18 cellular contexts compared by ENCODE assay signal in the genomic region with DNA sequence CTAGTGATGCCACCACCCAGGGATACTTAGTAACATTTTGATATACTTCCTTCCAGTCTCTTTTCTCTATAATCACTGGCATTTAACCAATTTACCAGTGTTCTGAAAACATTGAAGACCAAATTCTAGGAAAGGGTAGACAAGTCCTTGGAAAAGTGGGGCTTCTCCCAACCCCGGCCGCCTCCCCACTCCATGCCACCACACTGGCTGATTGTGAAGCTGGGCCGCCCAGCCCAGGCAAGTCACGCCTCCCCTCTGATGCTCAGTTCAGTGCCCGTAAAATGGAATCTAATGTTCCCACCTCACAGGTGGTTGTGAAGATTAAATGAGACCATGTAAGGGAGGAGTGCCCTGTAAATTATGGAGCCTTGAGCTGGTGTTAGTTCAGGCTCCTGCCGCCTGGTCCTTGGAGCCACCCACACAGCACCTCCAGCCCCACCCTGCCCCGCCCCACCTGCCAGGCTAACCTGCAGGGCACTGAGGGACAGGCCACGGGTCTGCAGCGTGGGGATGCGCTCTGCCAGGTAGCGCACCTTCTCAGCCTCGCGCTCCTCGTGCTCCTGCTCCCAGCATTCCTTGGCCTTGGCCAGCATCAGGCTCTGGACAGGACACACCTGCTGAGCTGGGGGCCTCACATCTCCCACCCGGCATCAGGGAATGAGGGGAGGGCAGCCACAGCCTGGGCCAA. TPM values are rescaled to one million over a fixed set of nuclear protein-coding genes. Genes with fewer than 3 reads are reported as not detected.
A peak's percentile ranks its signal among the peaks of the same experiment; 100 is the strongest.
DNase-seq lines count a peak whose midpoint lies in the region; ATAC-seq and TF ChIP-seq lines count a peak whose summit lies in the region.
"Had no signal": no experiment of that assay in that cellular context is flagged by ENCODE, and none has a peak within 500 bp of the region (broad histone marks: within the 10 kb centered on the region; RNA-seq: fewer than 3 reads in every experiment).

No MANE protein-coding gene starts in this region.

- H3K14ac ChIP-seq in neuronal stem cell (ENCODE audit: low read length), result no peak overlapping the region

- H3K9me3 ChIP-seq in heart right ventricle (peaks cover 0 to 4% (median 0%) of the 10 kb centered on the region in 11 donors), colonic mucosa (no peaks in the 10 kb centered on the region), neuronal stem cell (replicated peaks in 1 of 2; ENCODE audit: control insufficient read depth in 2 of 2, insufficient read depth in 1 of 2, low read depth in 1 of 2, low read length in 2 of 2) (peaks cover 0 to 13% of the 10 kb centered on the region in 2 donors)
- H3K9me3 ChIP-seq: A549, Caco-2 had no signal

- H3K36me3 ChIP-seq in heart right ventricle (no peaks in the 10 kb centered on the region), colonic mucosa (no peaks in the 10 kb centered on the region), neuronal stem cell (replicated peaks in 1 of 2; ENCODE audit: control insufficient read depth in 2 of 2, insufficient read depth in 2 of 2, low read length in 2 of 2) (no peaks in the 10 kb centered on the region)

- peak overlapping the region; percentile 27 for H3K18ac ChIP-seq in neuronal stem cell (ENCODE audit: low read length)

- intact Hi-C loops in Right ventricle myocardium inferior (cut with DNase I) (no loop called here), heart right ventricle (cut with DNase I) (no loop called here), colonic mucosa (cut with DNase I) (no loop called here)

- no peak overlapping the region for H3K23ac ChIP-seq in neuronal stem cell (ENCODE audit: low read depth, low read length, poor library complexity)

- H2AFZ ChIP-seq in neuronal stem cell (ENCODE audit: low read length), result no peak overlapping the region

- H4K91ac ChIP-seq in neuronal stem cell (ENCODE audit: low read depth, low read length, poor library complexity), result peak overlapping the region; percentile 13

- H3K4me2 ChIP-seq in neuronal stem cell (ENCODE audit: insufficient read depth, low read length, poor library complexity, severe bottlenecking), result no peak overlapping the region
- H3K4me2 ChIP-seq: A549 had no signal

- no peaks in the 10 kb centered on the region for H3K79me1 ChIP-seq in neuronal stem cell (ENCODE audit: low read depth, low read length)

- in situ Hi-C loops in GM13976 (cut with MboI; ENCODE audit: low sequenced_read_pairs, unreplicated experiment), result no loop called here

- peak overlapping the region; percentile 90 for H2AK5ac ChIP-seq in neuronal stem cell (ENCODE audit: low read depth, low read length)

- H3K4ac ChIP-seq in neuronal stem cell (ENCODE audit: low read length), result no peak overlapping the region

- H3K4me3 ChIP-seq in heart right ventricle, result no peak overlapping the region
- H3K4me3 ChIP-seq in colonic mucosa, result no peak overlapping the region
- no peak overlapping the region for H3K4me3 ChIP-seq in neuronal stem cell (ENCODE audit: low read length in 2 of 2)
- H3K4me3 ChIP-seq: A549 had no signal

- H2BK15ac ChIP-seq in neuronal stem cell (ENCODE audit: low read length), result peak overlapping the region; percentile 65

- H4K8ac ChIP-seq in neuronal stem cell (ENCODE audit: low read depth, low read length), result no peak overlapping the region

- no peak overlapping the region for H3K27ac ChIP-seq in heart right ventricle
- H3K27ac ChIP-seq in colonic mucosa, result no peak overlapping the region
- H3K27ac ChIP-seq in neuronal stem cell (replicated peaks; ENCODE audit: low read length), result no peak overlapping the region
- H3K27ac ChIP-seq: 22Rv1, A549, C4-2B had no signal

- DNase-seq in Right ventricle myocardium inferior (ENCODE audit: missing footprints) (peak; percentile 60), heart right ventricle (no peak), colonic mucosa (peak; percentile 56), neuronal stem cell (ENCODE audit: low spot score) (no peak), GM13976 (ENCODE audit: low spot score) (no peak), NCI-H1436 (lab: John Stamatoyannopoulos, UW) (no peak)
- DNase-seq: AML-193; Caco-2; CD4-positive, alpha-beta T cell; GOT3; H7 had no signal

- no peak overlapping the region for H2BK5ac ChIP-seq in neuronal stem cell (ENCODE audit: low read length)

- H3K9ac ChIP-seq in colonic mucosa (ENCODE audit: low read depth in 2 of 2, low read length in 2 of 2) (no peak overlapping the region), neuronal stem cell (ENCODE audit: low read depth, low read length, poor library complexity) (peak overlapping the region; percentile 12)

- H3K27me3 ChIP-seq in heart right ventricle (no peaks in the 10 kb centered on the region), colonic mucosa (no peaks in the 10 kb centered on the region), neuronal stem cell (ENCODE audit: control insufficient read depth in 3 of 3, insufficient read depth in 3 of 3, low read depth in 1 of 3, low read length in 3 of 3) (peaks cover 0 to 48% (median 0%) of the 10 kb centered on the region in 3 experiments)

- TF ChIP-seq CTCF in heart right ventricle (IDR thresholded peaks at IDR 0.05), result no peak
- TF ChIP-seq CTCF in colonic mucosa (IDR thresholded peaks at IDR 0.05), result no peak
- no peak for TF ChIP-seq CTCF in GM13976 (IDR thresholded peaks at IDR 0.05; ENCODE audit: borderline replicate concordance, control extremely low read depth, extremely low read depth, insufficient read depth, missing control alignments)

- H3K4me1 ChIP-seq in heart right ventricle (peaks cover 0 to 1% (median 0%) of the 10 kb centered on the region in 9 donors), colonic mucosa (no peaks in the 10 kb centered on the region), neuronal stem cell (ENCODE audit: control insufficient read depth in 2 of 2, insufficient read depth in 1 of 2, low read depth in 1 of 2, low read length in 2 of 2) (peaks cover 0 to 3% of the 10 kb centered on the region in 2 donors)
- H3K4me1 ChIP-seq: A549, Caco-2 had no signal

- no peak overlapping the region for H2BK120ac ChIP-seq in neuronal stem cell (ENCODE audit: low read depth, low read length)

- ATAC-seq in Right ventricle myocardium inferior (no peak), heart right ventricle (no peak), GM21737 (IDR thresholded peaks at IDR 0.05; ENCODE audit: unreplicated experiment) (no peak)
- ATAC-seq: A549, HepG2 had no signal

- peak overlapping the region; percentile 88 for H2BK12ac ChIP-seq in neuronal stem cell (ENCODE audit: low read length)

- whole genome bisulfite sequencing in heart right ventricle, 2 donors, result 91 to 92% methylated on average over 15 of the region's 15 CpGs
- WGBS in neuronal stem cell (ENCODE audit: extremely low coverage in 2 of 2, insufficient read length in 2 of 2, insufficient replicate concordance in 1 of 2), 2 donors, result no CpG with 5 or more reads among the region's 15 CpGs

RNA-seq across cellular contexts. Expression of gene TNNI1, which starts 7.3 kb away (rescaled TPM):
- 1.4 TPM for total RNA-seq in Right ventricle myocardium inferior
- total RNA-seq in heart right ventricle, result 100 to 1,000 TPM in 1 of 10 donors, 10 to 100 TPM in 7, 1 to 10 TPM in 2; 1.2 to 166 (median 26.1) TPM
- 10 to 100 TPM; 20.8 to 48.0 TPM for polyA plus RNA-seq in heart right ventricle
- total RNA-seq in colonic mucosa, result not detected
- 3.6 TPM for polyA plus RNA-seq in neuronal stem cell (2013, experiment 1 of 2)
- 3.4 TPM for polyA plus RNA-seq in neuronal stem cell (2013, experiment 2 of 2)
- total RNA-seq: Caco-2; CD4-positive, alpha-beta T cell; HepG2 had no signal
- polyA plus RNA-seq: A549, HepG2, IgD-negative memory B cell had no signal

RNA-seq across cellular contexts. Expression of gene LAD1, which starts 15.1 kb away (rescaled TPM):
- total RNA-seq in Right ventricle myocardium inferior, result 2.4 TPM
- total RNA-seq in heart right ventricle, result 10 to 100 TPM in 1 of 10 donors, 1 to 10 TPM in 8, under 1 TPM in 1; 0.85 to 12.9 (median 2.9) TPM
- polyA plus RNA-seq in heart right ventricle, result 10 to 100 TPM in 1 of 2 donors, 1 to 10 TPM in 1; 2.6 to 42.2 TPM
- total RNA-seq in colonic mucosa, result 100 to 1,000 TPM; 160 to 280 TPM
- 0.86 TPM for polyA plus RNA-seq in neuronal stem cell (2013, experiment 1 of 2)
- 0.86 TPM for polyA plus RNA-seq in neuronal stem cell (2013, experiment 2 of 2)
- total RNA-seq: CD4-positive, alpha-beta T cell had no signal
- polyA plus RNA-seq: BJ, IgD-negative memory B cell had no signal

RNA-seq across cellular contexts. Expression of gene TNNT2, which starts 36.7 kb away (rescaled TPM):
- total RNA-seq in Right ventricle myocardium inferior, result 9,445 TPM
- total RNA-seq in heart right ventricle, result over 10,000 TPM in 1 of 10 donors, 1,000 to 10,000 TPM in 9; 5,905 to 10,183 (median 7,503) TPM
- over 10,000 TPM; 10,337 to 31,279 TPM for polyA plus RNA-seq in heart right ventricle
- 1 to 10 TPM; 2.4 to 4.2 TPM for total RNA-seq in colonic mucosa
- polyA plus RNA-seq in neuronal stem cell (2013, experiment 1 of 2), result 8.6 TPM
- 10.2 TPM for polyA plus RNA-seq in neuronal stem cell (2013, experiment 2 of 2)
- total RNA-seq: CD4-positive, alpha-beta T cell had no signal
- polyA plus RNA-seq: BJ, IgD-negative memory B cell had no signal

RNA-seq across cellular contexts. Expression of gene PHLDA3, which starts 54.8 kb away (rescaled TPM):
- total RNA-seq in Right ventricle myocardium inferior (24.3 TPM), heart right ventricle (10 to 100 TPM; 14.4 to 40.0 (median 23.6) TPM), colonic mucosa (10 to 100 TPM; 13.1 to 21.2 TPM)
- 10 to 100 TPM; 20.8 to 35.6 TPM for polyA plus RNA-seq in heart right ventricle
- 12.4 TPM for polyA plus RNA-seq in neuronal stem cell (2013, experiment 1 of 2)
- polyA plus RNA-seq in neuronal stem cell (2013, experiment 2 of 2), result 12.3 TPM

Comparison
In these comparisons a context has a peak if more than half of its experiments do, and no peak if none do; other contexts are left out.
1. DNase-seq: peak in Right ventricle myocardium inferior (single experiment) and colonic mucosa (single experiment); none in heart right ventricle (0 of 2), neuronal stem cell (single experiment), GM13976 (single experiment) and NCI-H1436 (single experiment).
2. RNA of gene LAD1, which starts 15.1 kb away (total RNA-seq): 160 to 280 TPM in colonic mucosa; 0.85 to 12.9 TPM in heart right ventricle and 2.4 TPM in Right ventricle myocardium inferior (single experiment); every median in the first group is over 10 times any median in the second.
3. RNA of gene TNNT2, which starts 36.7 kb away (total RNA-seq): 9,445 TPM in Right ventricle myocardium inferior (single experiment) and 5,905 to 10,183 TPM in heart right ventricle; 2.4 to 4.2 TPM in colonic mucosa; every median in the first group is over 1,000 times any median in the second.